ENCODE assay signal across 2 cellular contexts in genomic region chr7:76165973-76166403, GRCh38.
TF ChIP-seq lines count a peak whose summit lies in the region.

No MANE protein-coding gene starts in this region.

TF ChIP-seq in GM23338, 12 proteins besides CTCF, POLR2A, EP300 and RAD21 (continued from another document):
- TF ChIP-seq ZNF462 (CRISPR knock-in tag; IDR thresholded peaks at IDR 0.05) (no peak), NANOG (IDR thresholded peaks at IDR 0.05; ENCODE audit: borderline replicate concordance) (no peak), ZNF331 (CRISPR knock-in tag; IDR thresholded peaks at IDR 0.05; ENCODE audit: low read depth) (no peak), REST (IDR thresholded peaks at IDR 0.05; ENCODE audit: unreplicated experiment) (no peak)

TF ChIP-seq in WTC11, 78 proteins besides CTCF, POLR2A, EP300 and RAD21 (continued from another document):
- no peak for TF ChIP-seq ZNF532 (CRISPR knock-in tag; IDR thresholded peaks at IDR 0.05; ENCODE audit: borderline replicate concordance)
- no peak for TF ChIP-seq ATF3 (CRISPR knock-in tag; conservative IDR thresholded peaks at IDR 0.05)
- no peak for TF ChIP-seq TP53 (CRISPR knock-in tag; IDR thresholded peaks at IDR 0.05)
- TF ChIP-seq TEAD4 (CRISPR knock-in tag; IDR thresholded peaks at IDR 0.05): no peak
- TF ChIP-seq ZNF121 (CRISPR knock-in tag; IDR thresholded peaks at IDR 0.05): no peak
- TF ChIP-seq E2F4 (CRISPR knock-in tag; IDR thresholded peaks at IDR 0.05; ENCODE audit: borderline replicate concordance, low read depth): no peak
